ENCODE assay signal across 12 cellular contexts in the genomic region with DNA sequence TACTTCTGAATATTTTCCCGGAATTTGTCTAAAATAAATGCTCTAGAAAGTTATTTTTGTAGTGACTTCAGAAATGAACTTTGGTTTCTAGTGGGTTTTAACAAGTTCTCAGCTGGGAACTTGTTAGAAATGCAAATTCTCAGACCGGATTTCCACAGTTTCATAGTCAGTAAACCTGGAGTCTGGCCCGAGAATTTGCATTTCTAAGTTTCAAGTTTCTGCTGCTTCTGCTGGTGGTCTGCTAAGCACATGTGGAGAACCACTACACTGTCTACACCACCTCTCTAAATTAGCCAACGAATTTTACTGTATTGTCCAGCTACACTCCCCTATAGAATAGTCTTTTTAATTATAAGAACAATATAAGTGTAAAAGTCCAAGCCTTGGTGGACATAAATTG.
DNase-seq lines count a peak whose midpoint lies in the region; ATAC-seq lines count a peak whose summit lies in the region.
"Had no signal": no experiment of that assay in that cellular context is flagged by ENCODE, and none has a peak within 500 bp of the region (broad histone marks: within the 10 kb centered on the region; RNA-seq: fewer than 3 reads in every experiment).

No MANE protein-coding gene starts in this region.

- ATAC-seq in GM18519 (IDR thresholded peaks at IDR 0.05; ENCODE audit: low FRiP score, unreplicated experiment) (peak; percentile 79), GM21390 (IDR thresholded peaks at IDR 0.05; ENCODE audit: unreplicated experiment) (peak; percentile 93), HG02981 (IDR thresholded peaks at IDR 0.05; ENCODE audit: unreplicated experiment) (peak; percentile 79), HG03575 (IDR thresholded peaks at IDR 0.05; ENCODE audit: extremely low read depth, insufficient number of reproducible peaks, low FRiP score, unreplicated experiment) (peak; percentile 80)
- ATAC-seq: activated T-cell treated with anti-CD3 and anti-CD28 coated beads, Interleukin-2, amount 50 U/mL, for 4 hours; heart left ventricle; psoas muscle had no signal

- DNase-seq in AG08395 (ENCODE audit: low spot score): no peak
- DNase-seq in retina: no peak
- DNase-seq in stimulated activated CD4-positive, alpha-beta T cell treated with anti-CD3 and anti-CD28 coated beads, Interleukin-2, amount 100 ng/mL, for 48 hours: no peak
- no peak for DNase-seq in dedifferentiated amniotic fluid mesenchymal stem cell (ENCODE audit: extremely low spot score)
- DNase-seq: activated T-cell treated with anti-CD3 and anti-CD28 coated beads, Interleukin-2, amount 50 U/mL, for 4 hours; heart left ventricle; NCI-H748 treated with DMSO at 0.1 percent for 48 hours; psoas muscle had no signal
